8 cellular contexts compared by ENCODE assay signal in the genomic region with DNA sequence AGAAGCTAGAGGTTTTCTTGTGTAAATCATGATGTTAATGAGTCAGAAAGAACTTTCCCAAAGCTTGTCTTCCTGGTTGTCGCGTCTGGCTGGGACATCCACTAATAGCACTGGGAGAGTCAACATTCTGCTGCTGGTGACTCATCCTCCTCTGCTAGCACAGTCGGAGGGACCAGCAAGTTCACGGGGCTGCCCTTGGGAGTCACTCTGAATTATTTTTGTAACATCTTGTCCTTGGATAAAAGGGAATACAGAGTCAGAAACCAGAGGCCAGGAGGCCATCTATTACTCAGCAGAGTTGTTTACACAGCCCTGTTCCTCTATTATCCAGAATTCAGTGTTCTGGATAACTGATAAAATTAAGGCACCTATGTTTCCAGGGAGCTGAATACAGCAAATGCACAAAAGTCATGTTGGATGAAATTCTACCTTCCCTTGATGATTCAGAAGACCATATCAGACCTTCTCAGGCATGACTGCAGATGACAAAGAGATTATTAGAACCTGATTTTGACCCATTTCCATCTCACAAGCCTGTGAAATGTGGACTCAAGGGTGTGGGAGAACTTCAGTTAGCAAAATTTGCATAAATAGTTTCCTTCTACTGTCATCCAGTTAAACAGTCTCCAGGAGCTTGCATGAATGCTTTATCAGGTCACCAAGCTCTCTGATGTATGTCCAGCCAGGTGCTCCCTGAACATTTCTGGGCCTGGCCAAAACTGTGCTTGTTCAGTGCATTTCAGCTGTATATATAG.
DNase-seq lines count a peak whose midpoint lies in the region; ATAC-seq, FAIRE-seq and TF ChIP-seq lines count a peak whose summit lies in the region.

No MANE protein-coding gene starts in this region.

- H3K79me2 ChIP-seq in astrocyte (ENCODE audit: insufficient read depth, low read length) = peaks cover 76% of the 10 kb centered on the region

- no peak overlapping the region for H3K4me3 Mint-ChIP-seq in astrocyte (ENCODE audit: unreplicated experiment)

- no peaks in the 10 kb centered on the region for H3K9me3 Mint-ChIP-seq in astrocyte (ENCODE audit: unreplicated experiment)

- H3K4me2 ChIP-seq in astrocyte (ENCODE audit: low read length) = peak overlapping the region; percentile 61

- WGBS in small intestine, 3 donors = 3 to 4% (median 4%) methylated on average over 4 of the region's 4 CpGs

- H3K36me3 ChIP-seq in astrocyte (ENCODE audit: insufficient read depth, low read length) (no peaks in the 10 kb centered on the region), iPS-20b (ENCODE audit: insufficient read depth, low read depth, low read length) (no peaks in the 10 kb centered on the region), small intestine (ENCODE audit: control insufficient read depth in 2 of 2, insufficient read depth in 2 of 2, low read length in 2 of 2) (no peaks in the 10 kb centered on the region)

- ATAC-seq in GM19023 (IDR thresholded peaks at IDR 0.05; ENCODE audit: unreplicated experiment) = peak; percentile 52
- peak; percentile 55 for ATAC-seq in HG03095 (IDR thresholded peaks at IDR 0.05; ENCODE audit: unreplicated experiment)

- DNase-seq in CD1c-positive myeloid dendritic cell (ENCODE audit: extremely low spot score) = peak; percentile 86
- peak; percentile 81 for DNase-seq in NCI-H69 (lab: John Stamatoyannopoulos, UW)
- DNase-seq in astrocyte (ENCODE audit: low read depth) = peak; percentile 97
- peak; percentile 93 for DNase-seq in small intestine
- DNase-seq in NCI-H82 (lab: John Stamatoyannopoulos, UW) = no peak

- no peak overlapping the region for H2AFZ ChIP-seq in astrocyte (ENCODE audit: low read depth, low read length)

- no peak for TF ChIP-seq CTCF in astrocyte (IDR thresholded peaks at IDR 0.05; ENCODE audit: insufficient read depth, low read depth, low read length)

- H3K4me3 ChIP-seq in astrocyte (ENCODE audit: insufficient read depth, low read depth, low read length) (peak overlapping the region; percentile 38), iPS-20b (ENCODE audit: low read length) (peak overlapping the region; percentile 15; the same call in 1 of the 2 replicates), small intestine (ENCODE audit: low read depth in 1 of 2, low read length in 2 of 2) (no peak overlapping the region)

- peak overlapping the region; percentile 84 for H3K9ac ChIP-seq in astrocyte (ENCODE audit: low read length)
- H3K9ac ChIP-seq in iPS-20b (ENCODE audit: low read depth, low read length) = no peak overlapping the region

- peak overlapping the region; percentile 95 for H3K27ac Mint-ChIP-seq in astrocyte (ENCODE audit: unreplicated experiment)

- FAIRE-seq in astrocyte (lab: Jason Lieb, UNC) (peak; percentile 69), small intestine (lab: Jason Lieb, UNC) (no peak)

- H3K27ac ChIP-seq in astrocyte (ENCODE audit: low read depth, low read length) = peak overlapping the region; percentile 99
- no peak overlapping the region for H3K27ac ChIP-seq in iPS-20b (ENCODE audit: low read length)
- H3K27ac ChIP-seq in small intestine (ENCODE audit: low read depth in 1 of 2, low read length in 1 of 2) = peak overlapping the region; percentile 83 to 91

- peaks cover 23% of the 10 kb centered on the region for H3K4me1 ChIP-seq in astrocyte (ENCODE audit: insufficient read depth, low read length)
- peaks cover 35% of the 10 kb centered on the region for H3K4me1 ChIP-seq in iPS-20b (ENCODE audit: insufficient read depth, low read length)
- H3K4me1 ChIP-seq in small intestine (ENCODE audit: control insufficient read depth in 2 of 2, insufficient read depth in 1 of 2, low read depth in 1 of 2, low read length in 1 of 2) = peaks cover 6 to 24% of the 10 kb centered on the region in 2 donors

- H3K27me3 Mint-ChIP-seq in astrocyte (ENCODE audit: low read depth, unreplicated experiment) = no peaks in the 10 kb centered on the region

- H3K4me1 Mint-ChIP-seq in astrocyte (ENCODE audit: low read depth, unreplicated experiment) = peaks cover 40% of the 10 kb centered on the region

- H3K36me3 Mint-ChIP-seq in astrocyte (ENCODE audit: low read depth, unreplicated experiment) = no peaks in the 10 kb centered on the region

- no peaks in the 10 kb centered on the region for H3K9me3 ChIP-seq in astrocyte (ENCODE audit: insufficient read depth, low read depth, low read length)
- H3K9me3 ChIP-seq in iPS-20b (ENCODE audit: insufficient read depth, low read depth, low read length) = no peaks in the 10 kb centered on the region
- H3K9me3 ChIP-seq in small intestine (ENCODE audit: control insufficient read depth, low read depth) = no peaks in the 10 kb centered on the region

- peaks cover 15% of the 10 kb centered on the region for H4K20me1 ChIP-seq in astrocyte (ENCODE audit: insufficient read depth, low read length)

- H3K27me3 ChIP-seq in astrocyte (ENCODE audit: insufficient read depth, low read length) (no peaks in the 10 kb centered on the region), iPS-20b (ENCODE audit: insufficient read depth, low read length) (no peaks in the 10 kb centered on the region), small intestine (ENCODE audit: control insufficient read depth in 2 of 2, insufficient read depth in 2 of 2, low read length in 2 of 2) (no peaks in the 10 kb centered on the region)

Comparison
In these comparisons a context has a peak if more than half of its experiments do, and no peak if none do; other contexts are left out.
1. H3K4me3 ChIP-seq: peak in astrocyte (single experiment) and iPS-20b (single experiment); none in small intestine (0 of 2).